ENCODE assay signal across 8 cellular contexts in genomic region chr6:106085687-106085983, GRCh38. TPM values are rescaled to one million over a fixed set of nuclear protein-coding genes. Genes with fewer than 3 reads are reported as not detected.
DNase-seq lines count a peak whose midpoint lies in the region; ATAC-seq lines count a peak whose summit lies in the region.

No MANE protein-coding gene starts in this region.

- peak overlapping the region; percentile 74 for H3K27ac ChIP-seq in subcutaneous abdominal adipose tissue (ENCODE audit: low read depth, low read length)

- H3K4me1 ChIP-seq in subcutaneous abdominal adipose tissue (ENCODE audit: control insufficient read depth in 5 of 5, insufficient read depth in 5 of 5, low read length in 5 of 5), result peaks cover 2 to 55% (median 32%) of the 10 kb centered on the region in 5 donors

- no peaks in the 10 kb centered on the region for H3K36me3 ChIP-seq in subcutaneous abdominal adipose tissue (ENCODE audit: control insufficient read depth in 5 of 5, insufficient read depth in 5 of 5, low read length in 5 of 5)

- peak overlapping the region in 2 of 5 donors; percentile 66 to 68 for H3K9ac ChIP-seq in subcutaneous abdominal adipose tissue (ENCODE audit: low read length in 5 of 5)

- peak overlapping the region; percentile 98 for H3K4me3 Mint-ChIP-seq in T-helper 1 cell treated with Interleukin-12 subunit alpha and Interleukin-12 subunit beta and Interleukin-4 antibody, amounts not matched to agents 30 μg/mL and 1 μg/mL, for 36 hours
- H3K4me3 Mint-ChIP-seq in activated naive CD8-positive, alpha-beta T cell, result peak overlapping the region; percentile 83
- peak overlapping the region; percentile 85 to 96 (median 91) for H3K4me3 Mint-ChIP-seq in immature natural killer cell

- peaks cover 76% of the 10 kb centered on the region for H3K4me1 Mint-ChIP-seq in T-helper 1 cell treated with Interleukin-12 subunit alpha and Interleukin-12 subunit beta and Interleukin-4 antibody, amounts not matched to agents 30 μg/mL and 1 μg/mL, for 36 hours (ENCODE audit: low read depth)
- H3K4me1 Mint-ChIP-seq in activated naive CD8-positive, alpha-beta T cell (ENCODE audit: low read depth), result peaks cover 68% of the 10 kb centered on the region
- peaks cover 64 to 82% of the 10 kb centered on the region in 2 donors for H3K4me1 Mint-ChIP-seq in immature natural killer cell

- peaks cover 0 to 12% (median 9%) of the 10 kb centered on the region in 5 donors for H3K27me3 ChIP-seq in subcutaneous abdominal adipose tissue (ENCODE audit: control insufficient read depth in 5 of 5, insufficient read depth in 4 of 5, low read length in 5 of 5)

- DNase-seq in T-helper 1 cell, result no peak
- DNase-seq in immature natural killer cell, result no peak
- DNase-seq in stimulated activated CD4-positive, alpha-beta T cell treated with anti-CD3 and anti-CD28 coated beads, Interleukin-2, amount 100 ng/mL, for 48 hours, result no peak

- H3K36me3 Mint-ChIP-seq in T-helper 1 cell treated with Interleukin-12 subunit alpha and Interleukin-12 subunit beta and Interleukin-4 antibody, amounts not matched to agents 30 μg/mL and 1 μg/mL, for 36 hours (ENCODE audit: low read depth), result peaks cover 46% of the 10 kb centered on the region
- H3K36me3 Mint-ChIP-seq in activated naive CD8-positive, alpha-beta T cell, result no peaks in the 10 kb centered on the region
- H3K36me3 Mint-ChIP-seq in immature natural killer cell, result peaks cover 0 to 4% (median 0%) of the 10 kb centered on the region in 3 donors

- ATAC-seq in HG03108 (IDR thresholded peaks at IDR 0.05; ENCODE audit: unreplicated experiment), result no peak
- no peak for ATAC-seq in GM18861 (IDR thresholded peaks at IDR 0.05; ENCODE audit: unreplicated experiment)

- H3K9me3 ChIP-seq in subcutaneous abdominal adipose tissue (ENCODE audit: control insufficient read depth in 5 of 5, low read length in 5 of 5), result no peaks in the 10 kb centered on the region

- H3K4me3 ChIP-seq in subcutaneous abdominal adipose tissue (ENCODE audit: low read depth in 1 of 5, low read length in 5 of 5), result peak overlapping the region; percentile 58 to 67 (median 64)

- H3K9me3 Mint-ChIP-seq in T-helper 1 cell treated with Interleukin-12 subunit alpha and Interleukin-12 subunit beta and Interleukin-4 antibody, amounts not matched to agents 30 μg/mL and 1 μg/mL, for 36 hours, result no peaks in the 10 kb centered on the region
- no peaks in the 10 kb centered on the region for H3K9me3 Mint-ChIP-seq in activated naive CD8-positive, alpha-beta T cell (ENCODE audit: low read depth)
- H3K9me3 Mint-ChIP-seq in immature natural killer cell, result no peaks in the 10 kb centered on the region

- peak overlapping the region; percentile 85 for H3K27ac Mint-ChIP-seq in T-helper 1 cell treated with Interleukin-12 subunit alpha and Interleukin-12 subunit beta and Interleukin-4 antibody, amounts not matched to agents 30 μg/mL and 1 μg/mL, for 36 hours
- H3K27ac Mint-ChIP-seq in activated naive CD8-positive, alpha-beta T cell, result no peak overlapping the region
- H3K27ac Mint-ChIP-seq in immature natural killer cell, result peak overlapping the region; percentile 76 to 89 (median 80)

- no peaks in the 10 kb centered on the region for H3K27me3 Mint-ChIP-seq in T-helper 1 cell treated with Interleukin-12 subunit alpha and Interleukin-12 subunit beta and Interleukin-4 antibody, amounts not matched to agents 30 μg/mL and 1 μg/mL, for 36 hours (ENCODE audit: low read depth)
- H3K27me3 Mint-ChIP-seq in activated naive CD8-positive, alpha-beta T cell, result peaks cover 33% of the 10 kb centered on the region
- peaks cover 2 to 9% (median 4%) of the 10 kb centered on the region in 3 donors for H3K27me3 Mint-ChIP-seq in immature natural killer cell (ENCODE audit: low read depth in 3 of 3)

RNA-seq across cellular contexts. Expression of gene PRDM1, which starts 0.5 kb away (rescaled TPM):
- polyA plus RNA-seq in immature natural killer cell, result 10 to 100 TPM; 25.3 to 77.0 (median 33.0) TPM
